In genomic region chr22:49025791-49026475, GRCh38 we compare ENCODE assay signal across 19 cellular contexts.
"Had no signal": no experiment of that assay in that cellular context is flagged by ENCODE, and none has a peak within 500 bp of the region (broad histone marks: within the 10 kb centered on the region; RNA-seq: fewer than 3 reads in every experiment).

No MANE protein-coding gene starts in this region.

- H3K4me3 ChIP-seq: esophagus squamous epithelium, heart right ventricle, left ventricle myocardium inferior, tibial artery had no signal

- H3K9me3 Mint-ChIP-seq: activated T-helper 1 cell treated with anti-CD3 and anti-CD28 coated beads, Interleukin-12 subunit alpha, Interleukin-12 subunit beta, Interleukin-2, Interleukin-4 antibody, amounts not matched to agents 30 ng/mL and 10 ng/mL and 1 ng/mL, durations not matched to agents 14 hours and 24 hours and 36 hours; effector memory CD8-positive, alpha-beta T cell had no signal

- H3K27me3 ChIP-seq: neutrophil had no signal

- H3K27ac Mint-ChIP-seq: activated naive CD8-positive, alpha-beta T cell; activated T-helper 1 cell treated with anti-CD3 and anti-CD28 coated beads, Interleukin-12 subunit alpha, Interleukin-12 subunit beta, Interleukin-2, Interleukin-4 antibody, amounts not matched to agents 30 ng/mL and 10 ng/mL and 1 ng/mL, durations not matched to agents 14 hours and 24 hours and 36 hours; effector memory CD8-positive, alpha-beta T cell; naive thymus-derived CD4-positive, alpha-beta T cell; T-helper 17 cell had no signal

- H3K4me3 Mint-ChIP-seq: activated naive CD8-positive, alpha-beta T cell; activated T-helper 1 cell treated with anti-CD3 and anti-CD28 coated beads, Interleukin-12 subunit alpha, Interleukin-12 subunit beta, Interleukin-2, Interleukin-4 antibody, amounts not matched to agents 30 ng/mL and 10 ng/mL and 1 ng/mL, durations not matched to agents 14 hours and 24 hours and 36 hours; effector memory CD8-positive, alpha-beta T cell; naive thymus-derived CD4-positive, alpha-beta T cell; T-helper 17 cell had no signal

- H3K4me1 Mint-ChIP-seq: naive thymus-derived CD4-positive, alpha-beta T cell had no signal

- H3K27ac ChIP-seq: esophagus squamous epithelium, heart right ventricle, left ventricle myocardium inferior, neutrophil, tibial artery had no signal

- ATAC-seq: effector memory CD8-positive, alpha-beta T cell; heart right ventricle; naive thymus-derived CD4-positive, alpha-beta T cell; T-helper 17 cell had no signal

- H3K4me1 ChIP-seq: esophagus squamous epithelium, heart right ventricle, left ventricle myocardium inferior, tibial artery had no signal

- H3K36me3 ChIP-seq: esophagus squamous epithelium, heart right ventricle, left ventricle myocardium inferior, neutrophil, tibial artery, WERI-Rb-1 had no signal

- H3K9me3 ChIP-seq: esophagus squamous epithelium, heart right ventricle, left ventricle myocardium inferior, neutrophil, tibial artery had no signal

- DNase-seq: activated CD4-positive, alpha-beta T cell treated with anti-CD3 and anti-CD28 coated beads, Interleukin-2, amount 50 U/mL, for 48 hours; activated gamma-delta T cell treated with Interleukin-2 at 50 U/mL for 16 hours; activated T-cell treated with anti-CD3 and anti-CD28 coated beads for 4 hours; effector memory CD8-positive, alpha-beta T cell; esophagus squamous epithelium; heart right ventricle; kidney glomerular epithelial cell; left ventricle myocardium inferior; naive thymus-derived CD4-positive, alpha-beta T cell; stimulated activated CD4-positive, alpha-beta T cell treated with anti-CD3 and anti-CD28 coated beads, Interleukin-12 subunit alpha, Interleukin-12 subunit beta, amount 100 ng/mL, for 4 hours; stimulated activated CD4-positive, alpha-beta T cell treated with anti-CD3 and anti-CD28 coated beads, Interleukin-1b, Interleukin-23, amount 100 ng/mL, for 48 hours; stimulated activated CD8-positive, alpha-beta memory T cell treated with anti-CD3 and anti-CD28 coated beads, Interleukin-4, amount 100 ng/mL, for 48 hours; stimulated activated naive CD4-positive, alpha-beta T cell; T-helper 17 cell had no signal
